Comparison of ENCODE assay signal across 35 cellular contexts in the genomic region with DNA sequence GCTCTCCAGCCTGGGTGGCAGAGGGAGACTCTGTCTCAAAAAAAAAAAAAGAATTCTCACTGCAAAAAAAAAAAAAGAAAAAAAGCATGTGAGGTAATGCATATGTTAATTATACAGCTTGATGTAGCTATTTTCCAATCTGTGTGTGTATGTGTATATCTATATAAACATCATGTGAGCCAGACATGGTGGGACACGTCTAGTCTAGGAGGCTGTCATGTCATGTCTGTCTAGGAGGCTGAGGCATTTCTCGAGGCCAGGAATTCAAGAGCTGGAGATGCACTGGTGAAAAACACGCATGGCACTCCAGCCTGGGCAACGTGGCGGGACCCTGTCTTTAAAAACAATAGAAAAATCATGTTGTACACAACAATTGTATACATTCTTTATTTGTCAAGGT. TPM values are rescaled to one million over a fixed set of nuclear protein-coding genes. Genes with fewer than 3 reads are reported as not detected.
DNase-seq lines count a peak whose midpoint lies in the region; ATAC-seq, FAIRE-seq and TF ChIP-seq lines count a peak whose summit lies in the region.
"Had no signal": no experiment of that assay in that cellular context is flagged by ENCODE, and none has a peak within 500 bp of the region (broad histone marks: within the 10 kb centered on the region; RNA-seq: fewer than 3 reads in every experiment).

No MANE protein-coding gene starts in this region.

- BruUV-seq in HepG2 (replicated peaks; lab: Mats Ljungman, UMichigan) = no TSS peak

- H4K20me1 ChIP-seq in HepG2 (ENCODE audit: insufficient read depth, low read length) = no peaks in the 10 kb centered on the region

- TF ChIP-seq POLR2A in HepG2 (IDR thresholded peaks at IDR 0.05; ENCODE audit: insufficient read depth in 1 of 2, low read depth in 2 of 2, low read length in 2 of 2) = no peak
- TF ChIP-seq POLR2A in right lobe of liver (IDR thresholded peaks at IDR 0.05) = no peak

- peak overlapping the region in 1 of 3 experiments; percentile 10 for H3K4me3 Mint-ChIP-seq in nephron
- no peak overlapping the region for H3K4me3 Mint-ChIP-seq in naive thymus-derived CD4-positive, alpha-beta T cell
- H3K4me3 Mint-ChIP-seq: activated CD4-positive, alpha-beta memory T cell treated with anti-CD3 and anti-CD28 coated beads for 36 hours; activated naive CD4-positive, alpha-beta T cell treated with anti-CD3 and anti-CD28 coated beads, Interleukin-2, amount 10 ng/mL, durations not matched to agents 7 days and 5 days; CD8-positive, alpha-beta T cell; dendritic cell treated with granulocyte-macrophage colony-stimulating factor and Interleukin-4, amounts not matched to agents 40 ng/mL and 50 ng/mL, for 4 days; IgD-negative memory B cell; naive B cell had no signal

- H3K9me3 ChIP-seq in HepG2 (ENCODE audit: low read length) (no peaks in the 10 kb centered on the region), right lobe of liver (no peaks in the 10 kb centered on the region)
- no peaks in the 10 kb centered on the region for H3K9me3 ChIP-seq in naive thymus-derived CD4-positive, alpha-beta T cell (ENCODE audit: control insufficient read depth in 2 of 3, low read length in 3 of 3)
- H3K9me3 ChIP-seq: pancreas, testis, uterus had no signal

- ATAC-seq in HepG2 (no peak), right lobe of liver (no peak), omental fat pad (ENCODE audit: low FRiP score) (no peak)
- no peak for ATAC-seq in naive thymus-derived CD4-positive, alpha-beta T cell
- ATAC-seq: activated CD4-positive, CD25-positive, alpha-beta regulatory T cell treated with anti-CD3 and anti-CD28 coated beads, Interleukin-2, amount 50 U/mL, for 24 hours; CD8-positive, alpha-beta T cell; left lobe of liver; pancreas had no signal

- peaks cover 72% of the 10 kb centered on the region for H3K4me1 ChIP-seq in HepG2 (ENCODE audit: insufficient read depth, low read length)
- H3K4me1 ChIP-seq in right lobe of liver = peaks cover 0 to 5% (median 0%) of the 10 kb centered on the region in 4 donors
- no peaks in the 10 kb centered on the region for H3K4me1 ChIP-seq in naive thymus-derived CD4-positive, alpha-beta T cell (ENCODE audit: control insufficient read depth in 2 of 2, insufficient read depth in 2 of 2, low read length in 2 of 2)
- H3K4me1 ChIP-seq: testis had no signal

- TF ChIP-seq EP300 in HepG2 (IDR thresholded peaks at IDR 0.05; ENCODE audit: low read depth in 2 of 2, low read length in 2 of 2) = no peak
- no peak for TF ChIP-seq EP300 in HepG2 (CRISPR knock-in tag; IDR thresholded peaks at IDR 0.05; ENCODE audit: borderline replicate concordance)

- peak overlapping the region; percentile 75 for H3K4me2 ChIP-seq in HepG2 (ENCODE audit: low read depth, low read length)

- no peak overlapping the region for H3K9ac ChIP-seq in HepG2 (ENCODE audit: insufficient read depth, low read depth, low read length)

- no peak for DNase-seq in HepG2 (ENCODE audit: low spot score)
- no peak for DNase-seq in right lobe of liver
- DNase-seq in bronchial epithelial cell (ENCODE audit: low read depth) = peak; percentile 61
- no peak for DNase-seq in NOMO-1 treated with dmso at 0.1 percent for 144 hours (lab: John Stamatoyannopoulos, UW; ENCODE audit: unreplicated experiment)
- DNase-seq in omental fat pad (ENCODE audit: low spot score) = no peak
- no peak for DNase-seq in activated CD4-positive, alpha-beta T cell treated with anti-CD3 and anti-CD28 coated beads, Interleukin-2, amount 50 U/mL, for 1 hour
- DNase-seq in naive thymus-derived CD4-positive, alpha-beta T cell = no peak
- DNase-seq: 8988T; activated CD4-positive, alpha-beta memory T cell treated with anti-CD3 and anti-CD28 coated beads for 36 hours; activated CD8-positive, alpha-beta memory T cell treated with anti-CD3 and anti-CD28 coated beads, Interleukin-2, amount 50 U/mL, for 48 hours; activated naive CD4-positive, alpha-beta T cell treated with anti-CD3 and anti-CD28 coated beads, Interleukin-2, amount 10 ng/mL, durations not matched to agents 7 days and 5 days; CD8-positive, alpha-beta T cell; DMS 273 treated with DMSO at 0.1 percent for 48 hours; GOT3; mesendoderm; naive B cell; NCI-H1092; NCI-H1930; NCI-H345; NCI-H82; pancreas; stimulated activated CD4-positive, alpha-beta T cell treated with anti-CD3 and anti-CD28 coated beads, Interleukin-15, amount 100 ng/mL, for 24 hours; stimulated activated naive CD4-positive, alpha-beta T cell treated with Interleukin-2 at 50 U/mL for 16 hours; testis; uterus had no signal

- no peak overlapping the region for H2AFZ ChIP-seq in HepG2 (ENCODE audit: low read length)

- H3K27me3 Mint-ChIP-seq in nephron (ENCODE audit: low read depth) = peaks cover 37% of the 10 kb centered on the region
- H3K27me3 Mint-ChIP-seq in naive thymus-derived CD4-positive, alpha-beta T cell = peaks cover 4 to 25% (median 13%) of the 10 kb centered on the region in 5 donors

- POLR2A ChIA-PET in HepG2 (lab: Yijun Ruan, JAX) = interaction anchor here (1.4 to 2.7 kb wide), 7 partner anchors 28 to 102 kb away, joined by 4 to 18 read pairs (median 5); a partner anchor contains a TSS
- POLR2A ChIA-PET in naive thymus-derived CD4-positive, alpha-beta T cell (lab: Charles Lee) = no interaction called here

- CTCF ChIA-PET in HepG2 (lab: Yijun Ruan, JAX; ENCODE audit: low intra/inter-chr PET ratio, low total read pairs) = no interaction called here
- CTCF ChIA-PET in naive thymus-derived CD4-positive, alpha-beta T cell (lab: Charles Lee) = no interaction called here

- H3K27ac Mint-ChIP-seq in nephron = peak overlapping the region in 2 of 3 experiments; percentile 21 to 69
- H3K27ac Mint-ChIP-seq in naive thymus-derived CD4-positive, alpha-beta T cell = peak overlapping the region in 1 of 9 donors; percentile 18
- H3K27ac Mint-ChIP-seq: activated CD4-positive, alpha-beta memory T cell treated with anti-CD3 and anti-CD28 coated beads for 36 hours; activated naive CD4-positive, alpha-beta T cell treated with anti-CD3 and anti-CD28 coated beads, Interleukin-2, amount 10 ng/mL, durations not matched to agents 7 days and 5 days; CD8-positive, alpha-beta T cell; dendritic cell treated with granulocyte-macrophage colony-stimulating factor and Interleukin-4, amounts not matched to agents 40 ng/mL and 50 ng/mL, for 4 days; IgD-negative memory B cell had no signal

- no peaks in the 10 kb centered on the region for H3K79me2 ChIP-seq in HepG2 (ENCODE audit: insufficient read depth, low read length)

- TF ChIP-seq RAD21 in HepG2 (CRISPR knock-in tag; IDR thresholded peaks at IDR 0.05) = no peak

- H3K4me3 ChIP-seq in HepG2 (replicated peaks in 1 of 3; ENCODE audit: insufficient read depth in 1 of 3, low read depth in 2 of 3, low read length in 3 of 3) (0 out of 6 replicates have a peak overlapping the region, but pooled peaks of 1 of the 3 experiments have one; percentile 32), right lobe of liver (no peak overlapping the region), bronchial epithelial cell (ENCODE audit: low read depth, low read length) (no peak overlapping the region)
- no peak overlapping the region for H3K4me3 ChIP-seq in naive thymus-derived CD4-positive, alpha-beta T cell (ENCODE audit: low read length)
- H3K4me3 ChIP-seq: cardiac muscle cell, pancreas, testis, uterus had no signal

- H3K27me3 ChIP-seq in HepG2 (ENCODE audit: control insufficient read depth in 1 of 2, insufficient read depth in 2 of 2, low read length in 2 of 2) = no peaks in the 10 kb centered on the region
- H3K27me3 ChIP-seq in right lobe of liver = peaks cover 0 to 6% of the 10 kb centered on the region in 2 donors
- no peaks in the 10 kb centered on the region for H3K27me3 ChIP-seq in bronchial epithelial cell (ENCODE audit: control insufficient read depth, insufficient read depth, low read length)
- no peaks in the 10 kb centered on the region for H3K27me3 ChIP-seq in naive thymus-derived CD4-positive, alpha-beta T cell (ENCODE audit: control insufficient read depth in 2 of 2, insufficient read depth in 2 of 2, low read length in 2 of 2)
- H3K27me3 ChIP-seq: cardiac muscle cell, testis, uterus had no signal

- H3K36me3 Mint-ChIP-seq in nephron (ENCODE audit: low read depth) = no peaks in the 10 kb centered on the region
- no peaks in the 10 kb centered on the region for H3K36me3 Mint-ChIP-seq in naive thymus-derived CD4-positive, alpha-beta T cell
- H3K36me3 Mint-ChIP-seq: activated CD4-positive, alpha-beta memory T cell treated with anti-CD3 and anti-CD28 coated beads for 36 hours; activated naive CD4-positive, alpha-beta T cell treated with anti-CD3 and anti-CD28 coated beads, Interleukin-2, amount 10 ng/mL, durations not matched to agents 7 days and 5 days; CD8-positive, alpha-beta T cell; IgD-negative memory B cell; naive B cell had no signal

- 31% methylated on average over 5 of the region's 5 CpGs for WGBS in HepG2 (ENCODE audit: low lambda C conversion rate)
- WGBS in right lobe of liver (ENCODE audit: insufficient coverage, low coverage, low lambda C conversion rate, missing lambda C conversion rate) = 69% methylated on average over 5 of the region's 5 CpGs

- TF ChIP-seq CTCF in HepG2 (CRISPR knock-in tag; IDR thresholded peaks at IDR 0.05) (no peak), right lobe of liver (IDR thresholded peaks at IDR 0.05) (no peak), bronchial epithelial cell (IDR thresholded peaks at IDR 0.05; ENCODE audit: insufficient read depth, low read length, severe bottlenecking) (no peak), nephron (IDR thresholded peaks at IDR 0.05; ENCODE audit: unreplicated experiment in 3 of 3) (no peak), omental fat pad (IDR thresholded peaks at IDR 0.05) (no peak)

- peaks cover 29% of the 10 kb centered on the region for H3K4me1 Mint-ChIP-seq in nephron
- H3K4me1 Mint-ChIP-seq in naive thymus-derived CD4-positive, alpha-beta T cell = peaks cover 0 to 2% (median 0%) of the 10 kb centered on the region in 7 donors
- H3K4me1 Mint-ChIP-seq: activated naive CD4-positive, alpha-beta T cell treated with anti-CD3 and anti-CD28 coated beads, Interleukin-2, amount 10 ng/mL, durations not matched to agents 7 days and 5 days had no signal

- FAIRE-seq in HepG2 (lab: Jason Lieb, UNC) = no peak
- no peak for FAIRE-seq in bronchial epithelial cell (lab: Jason Lieb, UNC)
- FAIRE-seq: pancreas, TTC549 had no signal

- intact Hi-C loops in HepG2 (cut with micrococcal nuclease; ENCODE audit: unreplicated experiment) = loop anchor here (2.0 to 10.0 kb wide), 2 partner anchors 29 to 53 kb away; a partner anchor contains a TSS
- intact Hi-C loops in right lobe of liver (cut with DNase I) = no loop called here
- intact Hi-C loops in naive thymus-derived CD4-positive, alpha-beta T cell (cut with micrococcal nuclease) = no loop called here

- in situ Hi-C loops in HepG2 (cut with HindIII; ENCODE audit: extremely low pct_ligation_motif_present, low pct_unique_long_range_greater_than_20kb) = no loop called here

- H3K27ac ChIP-seq in HepG2 (ENCODE audit: extremely low read length, insufficient read depth, low read length) (no peak overlapping the region), right lobe of liver (no peak overlapping the region)
- no peak overlapping the region for H3K27ac ChIP-seq in naive thymus-derived CD4-positive, alpha-beta T cell (ENCODE audit: low read depth, low read length)
- H3K27ac ChIP-seq: cardiac muscle cell, pancreas, RWPE1, testis, uterus had no signal

- H3K36me3 ChIP-seq in HepG2 (replicated peaks in 1 of 2; ENCODE audit: control insufficient read depth in 1 of 2, insufficient read depth in 2 of 2, low read length in 2 of 2) (no peaks in the 10 kb centered on the region), right lobe of liver (no peaks in the 10 kb centered on the region), bronchial epithelial cell (ENCODE audit: control insufficient read depth, insufficient read depth, low read length) (no peaks in the 10 kb centered on the region)
- H3K36me3 ChIP-seq in naive thymus-derived CD4-positive, alpha-beta T cell (ENCODE audit: control insufficient read depth in 2 of 3, insufficient read depth in 3 of 3, low read length in 3 of 3) = no peaks in the 10 kb centered on the region
- H3K36me3 ChIP-seq: cardiac muscle cell, pancreas, uterus had no signal

- no peaks in the 10 kb centered on the region for H3K9me3 Mint-ChIP-seq in nephron
- no peaks in the 10 kb centered on the region for H3K9me3 Mint-ChIP-seq in naive thymus-derived CD4-positive, alpha-beta T cell
- H3K9me3 Mint-ChIP-seq: activated CD4-positive, alpha-beta memory T cell treated with anti-CD3 and anti-CD28 coated beads for 36 hours; activated naive CD4-positive, alpha-beta T cell treated with anti-CD3 and anti-CD28 coated beads, Interleukin-2, amount 10 ng/mL, durations not matched to agents 7 days and 5 days; CD8-positive, alpha-beta T cell; dendritic cell treated with granulocyte-macrophage colony-stimulating factor and Interleukin-4, amounts not matched to agents 40 ng/mL and 50 ng/mL, for 4 days; IgD-negative memory B cell had no signal

RNA-seq across cellular contexts. Expression of a gene that starts 6.9 kb away (rescaled TPM):
- total RNA-seq in HepG2 (2016; rRNA removed; fragmentation: Illumina TruSeq; extraction: Trizol) (0.46 and 0.66 TPM in 2 replicates), right lobe of liver (under 1 TPM in 2 of 6 experiments, not detected in 4; 0.33 to 0.56 TPM), bronchial epithelial cell (not detected in 2 replicates), omental fat pad (1 to 10 TPM in 1 of 4 donors, under 1 TPM in 2, not detected in 1; 0.36 to 1.5 (median 0.79) TPM)
- not detected in 2 replicates for total RNA-seq in HepG2 (2016; cell fraction: cytosol; rRNA removed; fragmentation: Illumina TruSeq; extraction: Trizol; ENCODE audit: low read depth)
- total RNA-seq in HepG2 (2016; cell fraction: insoluble cytoplasmic fraction; rRNA removed; fragmentation: Illumina TruSeq; extraction: Trizol) = 0.24 and 0.35 TPM in 2 replicates
- 0.19 and 0.24 TPM in 2 replicates for total RNA-seq in HepG2 (2016; cell fraction: membrane; rRNA removed; fragmentation: Illumina TruSeq; extraction: Trizol)
- total RNA-seq in HepG2 (2016; cell fraction: nucleus; rRNA removed; fragmentation: Illumina TruSeq; extraction: Trizol) = 0.38 and 0.62 TPM in 2 replicates
- 0.77 and 1.5 TPM in 2 replicates for polyA plus RNA-seq in HepG2 (2011; rRNA removed)
- 1.0 and 1.4 TPM in 2 replicates for polyA plus RNA-seq in HepG2 (2011; cell fraction: cytosol; rRNA removed)
- 2.0 and 3.1 TPM in 2 replicates for polyA plus RNA-seq in HepG2 (2011; cell fraction: nucleus; rRNA removed)
- 0.91 and 2.0 TPM in 2 replicates for polyA plus RNA-seq in HepG2 (2012)
- not detected in 2 replicates for polyA plus RNA-seq in HepG2 (2016; cell fraction: cytosol; fragmentation: Illumina TruSeq; extraction: Trizol; ENCODE audit: low read depth)
- 0.19 TPM in 1 of 2 replicates, not detected in the other for polyA plus RNA-seq in HepG2 (2016; cell fraction: insoluble cytoplasmic fraction; fragmentation: Illumina TruSeq; extraction: Trizol; ENCODE audit: low read depth)
- 0.13 TPM in 1 of 2 replicates, not detected in the other for polyA plus RNA-seq in HepG2 (2016; cell fraction: membrane; fragmentation: Illumina TruSeq; extraction: Trizol; ENCODE audit: low read depth)
- 0.81 and 0.96 TPM in 2 replicates for polyA plus RNA-seq in HepG2 (2016; cell fraction: nucleus; fragmentation: Illumina TruSeq; extraction: Trizol; ENCODE audit: insufficient read depth, low read depth)
- polyA minus RNA-seq in HepG2 (2011; rRNA and poly(A)+ RNA removed; ENCODE audit: low replicate concordance) = 1.2 TPM in 1 of 2 replicates, not detected in the other
- polyA minus RNA-seq in HepG2 (2011; cell fraction: cytosol; rRNA and poly(A)+ RNA removed) = 0.53 TPM in 1 of 2 replicates, not detected in the other
- polyA minus RNA-seq in HepG2 (2011; cell fraction: nucleus; rRNA and poly(A)+ RNA removed) = 0.37 and 0.52 TPM in 2 replicates
- total RNA-seq in naive thymus-derived CD4-positive, alpha-beta T cell = not detected
- polyA plus RNA-seq in naive thymus-derived CD4-positive, alpha-beta T cell = not detected
- total RNA-seq: activated CD4-positive, alpha-beta memory T cell treated with anti-CD3 and anti-CD28 coated beads for 36 hours; CD8-positive, alpha-beta T cell; left lobe of liver; T-helper 1 cell treated with Interleukin-12 subunit alpha and Interleukin-12 subunit beta and Interleukin-4 antibody, amounts not matched to agents 30 ng/mL and 1 ng/mL, for 36 hours had no signal
- polyA plus RNA-seq: cardiac muscle cell, IgD-negative memory B cell had no signal

RNA-seq across cellular contexts. Expression of a gene that starts 15.3 kb away (rescaled TPM):
- total RNA-seq in HepG2 (2016; rRNA removed; fragmentation: Illumina TruSeq; extraction: Trizol) (0.24 and 0.45 TPM in 2 replicates), right lobe of liver (not detected), bronchial epithelial cell (not detected in 2 replicates), omental fat pad (under 1 TPM in 1 of 4 donors, not detected in 3; 0.56 TPM)
- total RNA-seq in HepG2 (2016; cell fraction: cytosol; rRNA removed; fragmentation: Illumina TruSeq; extraction: Trizol; ENCODE audit: low read depth) = not detected in 2 replicates
- not detected in 2 replicates for total RNA-seq in HepG2 (2016; cell fraction: insoluble cytoplasmic fraction; rRNA removed; fragmentation: Illumina TruSeq; extraction: Trizol)
- 0.22 and 0.28 TPM in 2 replicates for total RNA-seq in HepG2 (2016; cell fraction: membrane; rRNA removed; fragmentation: Illumina TruSeq; extraction: Trizol)
- total RNA-seq in HepG2 (2016; cell fraction: nucleus; rRNA removed; fragmentation: Illumina TruSeq; extraction: Trizol) = not detected in 2 replicates
- 0.14 TPM in 1 of 2 replicates, not detected in the other for polyA plus RNA-seq in HepG2 (2011; rRNA removed)
- 0.13 and 0.16 TPM in 2 replicates for polyA plus RNA-seq in HepG2 (2011; cell fraction: cytosol; rRNA removed)
- polyA plus RNA-seq in HepG2 (2011; cell fraction: nucleus; rRNA removed) = 1.0 and 1.3 TPM in 2 replicates
- polyA plus RNA-seq in HepG2 (2012) = 0.25 and 0.45 TPM in 2 replicates
- polyA plus RNA-seq in HepG2 (2016; cell fraction: cytosol; fragmentation: Illumina TruSeq; extraction: Trizol; ENCODE audit: low read depth) = not detected in 2 replicates
- polyA plus RNA-seq in HepG2 (2016; cell fraction: insoluble cytoplasmic fraction; fragmentation: Illumina TruSeq; extraction: Trizol; ENCODE audit: low read depth) = 0.22 and 0.32 TPM in 2 replicates
- not detected in 2 replicates for polyA plus RNA-seq in HepG2 (2016; cell fraction: membrane; fragmentation: Illumina TruSeq; extraction: Trizol; ENCODE audit: low read depth)
- not detected in 2 replicates for polyA plus RNA-seq in HepG2 (2016; cell fraction: nucleus; fragmentation: Illumina TruSeq; extraction: Trizol; ENCODE audit: insufficient read depth, low read depth)
- polyA minus RNA-seq in HepG2 (2011; rRNA and poly(A)+ RNA removed; ENCODE audit: low replicate concordance) = 0.54 TPM in 1 of 2 replicates, not detected in the other
- polyA minus RNA-seq in HepG2 (2011; cell fraction: cytosol; rRNA and poly(A)+ RNA removed) = 0.59 and 0.79 TPM in 2 replicates
- not detected in 2 replicates for polyA minus RNA-seq in HepG2 (2011; cell fraction: nucleus; rRNA and poly(A)+ RNA removed)
- total RNA-seq in naive thymus-derived CD4-positive, alpha-beta T cell = not detected
- polyA plus RNA-seq in naive thymus-derived CD4-positive, alpha-beta T cell = not detected
- total RNA-seq: activated CD4-positive, alpha-beta memory T cell treated with anti-CD3 and anti-CD28 coated beads for 36 hours; CD8-positive, alpha-beta T cell; left lobe of liver; sciatic nerve; T-helper 1 cell treated with Interleukin-12 subunit alpha and Interleukin-12 subunit beta and Interleukin-4 antibody, amounts not matched to agents 30 ng/mL and 1 ng/mL, for 36 hours; uterus had no signal
- polyA plus RNA-seq: IgD-negative memory B cell had no signal

RNA-seq across cellular contexts. Expression of a gene that starts 28.4 kb away (rescaled TPM):
- total RNA-seq in HepG2 (2016; rRNA removed; fragmentation: Illumina TruSeq; extraction: Trizol) (1.7 and 2.9 TPM in 2 replicates), right lobe of liver (1 to 10 TPM; 1.9 to 4.6 (median 3.6) TPM), bronchial epithelial cell (1.8 and 2.2 TPM in 2 replicates), omental fat pad (1 to 10 TPM; 1.3 to 4.0 (median 2.3) TPM)
- total RNA-seq in HepG2 (2016; cell fraction: cytosol; rRNA removed; fragmentation: Illumina TruSeq; extraction: Trizol; ENCODE audit: low read depth) = 1.3 and 1.6 TPM in 2 replicates
- 1.8 and 2.9 TPM in 2 replicates for total RNA-seq in HepG2 (2016; cell fraction: insoluble cytoplasmic fraction; rRNA removed; fragmentation: Illumina TruSeq; extraction: Trizol)
- total RNA-seq in HepG2 (2016; cell fraction: membrane; rRNA removed; fragmentation: Illumina TruSeq; extraction: Trizol) = 2.9 and 3.5 TPM in 2 replicates
- total RNA-seq in HepG2 (2016; cell fraction: nucleus; rRNA removed; fragmentation: Illumina TruSeq; extraction: Trizol) = 1.2 and 1.9 TPM in 2 replicates
- 2.1 and 2.2 TPM in 2 replicates for polyA plus RNA-seq in HepG2 (2011; rRNA removed)
- 1.3 and 2.9 TPM in 2 replicates for polyA plus RNA-seq in HepG2 (2011; cell fraction: cytosol; rRNA removed)
- polyA plus RNA-seq in HepG2 (2011; cell fraction: nucleus; rRNA removed) = 9.0 and 12.3 TPM in 2 replicates
- 3.6 and 5.7 TPM in 2 replicates for polyA plus RNA-seq in HepG2 (2012)
- polyA plus RNA-seq in HepG2 (2016; cell fraction: cytosol; fragmentation: Illumina TruSeq; extraction: Trizol; ENCODE audit: low read depth) = 1.6 and 2.1 TPM in 2 replicates
- 2.8 and 3.3 TPM in 2 replicates for polyA plus RNA-seq in HepG2 (2016; cell fraction: insoluble cytoplasmic fraction; fragmentation: Illumina TruSeq; extraction: Trizol; ENCODE audit: low read depth)
- 2.7 TPM in 2 replicates for polyA plus RNA-seq in HepG2 (2016; cell fraction: membrane; fragmentation: Illumina TruSeq; extraction: Trizol; ENCODE audit: low read depth)
- polyA plus RNA-seq in HepG2 (2016; cell fraction: nucleus; fragmentation: Illumina TruSeq; extraction: Trizol; ENCODE audit: insufficient read depth, low read depth) = 8.4 and 9.1 TPM in 2 replicates
- polyA minus RNA-seq in HepG2 (2011; rRNA and poly(A)+ RNA removed; ENCODE audit: low replicate concordance) = 5.6 and 7.6 TPM in 2 replicates
- polyA minus RNA-seq in HepG2 (2011; cell fraction: cytosol; rRNA and poly(A)+ RNA removed) = 3.6 and 4.7 TPM in 2 replicates
- 3.0 and 3.3 TPM in 2 replicates for polyA minus RNA-seq in HepG2 (2011; cell fraction: nucleus; rRNA and poly(A)+ RNA removed)
- 10 to 100 TPM in 1 of 5 experiments, 1 to 10 TPM in 4; 6.1 to 11.0 (median 7.8) TPM for total RNA-seq in naive thymus-derived CD4-positive, alpha-beta T cell
- polyA plus RNA-seq in naive thymus-derived CD4-positive, alpha-beta T cell = 1 to 10 TPM in 1 of 2 donors, under 1 TPM in 1; 0.50 to 2.2 TPM

RNA-seq across cellular contexts. Expression of a gene that starts 47.1 kb away (rescaled TPM):
- total RNA-seq in HepG2 (2016; rRNA removed; fragmentation: Illumina TruSeq; extraction: Trizol) (3.4 and 5.9 TPM in 2 replicates), right lobe of liver (10 to 100 TPM in 1 of 6 experiments, 1 to 10 TPM in 5; 3.0 to 13.1 (median 5.1) TPM), bronchial epithelial cell (2.1 and 3.5 TPM in 2 replicates), omental fat pad (1 to 10 TPM; 4.2 to 7.1 (median 5.0) TPM)
- 0.97 and 1.0 TPM in 2 replicates for total RNA-seq in HepG2 (2016; cell fraction: cytosol; rRNA removed; fragmentation: Illumina TruSeq; extraction: Trizol; ENCODE audit: low read depth)
- total RNA-seq in HepG2 (2016; cell fraction: insoluble cytoplasmic fraction; rRNA removed; fragmentation: Illumina TruSeq; extraction: Trizol) = 3.3 and 4.8 TPM in 2 replicates
- total RNA-seq in HepG2 (2016; cell fraction: membrane; rRNA removed; fragmentation: Illumina TruSeq; extraction: Trizol) = 3.8 and 4.3 TPM in 2 replicates
- 4.3 and 5.0 TPM in 2 replicates for total RNA-seq in HepG2 (2016; cell fraction: nucleus; rRNA removed; fragmentation: Illumina TruSeq; extraction: Trizol)
- polyA plus RNA-seq in HepG2 (2011; rRNA removed) = 3.6 and 4.1 TPM in 2 replicates
- polyA plus RNA-seq in HepG2 (2011; cell fraction: cytosol; rRNA removed) = 2.4 and 3.2 TPM in 2 replicates
- polyA plus RNA-seq in HepG2 (2011; cell fraction: nucleus; rRNA removed) = 9.6 and 12.9 TPM in 2 replicates
- polyA plus RNA-seq in HepG2 (2012) = 6.5 and 7.8 TPM in 2 replicates
- 1.7 and 2.0 TPM in 2 replicates for polyA plus RNA-seq in HepG2 (2016; cell fraction: cytosol; fragmentation: Illumina TruSeq; extraction: Trizol; ENCODE audit: low read depth)
- 7.2 and 8.9 TPM in 2 replicates for polyA plus RNA-seq in HepG2 (2016; cell fraction: insoluble cytoplasmic fraction; fragmentation: Illumina TruSeq; extraction: Trizol; ENCODE audit: low read depth)
- 5.5 and 6.4 TPM in 2 replicates for polyA plus RNA-seq in HepG2 (2016; cell fraction: membrane; fragmentation: Illumina TruSeq; extraction: Trizol; ENCODE audit: low read depth)
- polyA plus RNA-seq in HepG2 (2016; cell fraction: nucleus; fragmentation: Illumina TruSeq; extraction: Trizol; ENCODE audit: insufficient read depth, low read depth) = 14.5 and 17.0 TPM in 2 replicates
- 7.4 and 7.8 TPM in 2 replicates for polyA minus RNA-seq in HepG2 (2011; rRNA and poly(A)+ RNA removed; ENCODE audit: low replicate concordance)
- 4.2 and 4.4 TPM in 2 replicates for polyA minus RNA-seq in HepG2 (2011; cell fraction: cytosol; rRNA and poly(A)+ RNA removed)
- 4.4 and 6.8 TPM in 2 replicates for polyA minus RNA-seq in HepG2 (2011; cell fraction: nucleus; rRNA and poly(A)+ RNA removed)
- total RNA-seq in naive thymus-derived CD4-positive, alpha-beta T cell = 10 to 100 TPM in 4 of 5 experiments, 1 to 10 TPM in 1; 9.4 to 32.0 (median 16.1) TPM
- polyA plus RNA-seq in naive thymus-derived CD4-positive, alpha-beta T cell = 1 to 10 TPM; 3.3 to 6.5 TPM

RNA-seq across cellular contexts. Expression of a gene that starts 47.9 kb away (rescaled TPM):
- total RNA-seq in HepG2 (2016; rRNA removed; fragmentation: Illumina TruSeq; extraction: Trizol) (1.6 and 4.6 TPM in 2 replicates), right lobe of liver (10 to 100 TPM in 4 of 6 experiments, 1 to 10 TPM in 2; 8.2 to 21.0 (median 11.3) TPM), bronchial epithelial cell (18.4 and 19.6 TPM in 2 replicates), omental fat pad (10 to 100 TPM; 15.6 to 27.5 (median 17.4) TPM)
- 6.2 and 7.2 TPM in 2 replicates for total RNA-seq in HepG2 (2016; cell fraction: cytosol; rRNA removed; fragmentation: Illumina TruSeq; extraction: Trizol; ENCODE audit: low read depth)
- 2.8 and 4.6 TPM in 2 replicates for total RNA-seq in HepG2 (2016; cell fraction: insoluble cytoplasmic fraction; rRNA removed; fragmentation: Illumina TruSeq; extraction: Trizol)
- total RNA-seq in HepG2 (2016; cell fraction: membrane; rRNA removed; fragmentation: Illumina TruSeq; extraction: Trizol) = 7.6 and 10.2 TPM in 2 replicates
- 2.7 TPM in 2 replicates for total RNA-seq in HepG2 (2016; cell fraction: nucleus; rRNA removed; fragmentation: Illumina TruSeq; extraction: Trizol)
- polyA plus RNA-seq in HepG2 (2011; rRNA removed) = 3.2 and 5.0 TPM in 2 replicates
- polyA plus RNA-seq in HepG2 (2011; cell fraction: cytosol; rRNA removed) = 3.9 and 7.0 TPM in 2 replicates
- 8.3 and 9.7 TPM in 2 replicates for polyA plus RNA-seq in HepG2 (2011; cell fraction: nucleus; rRNA removed)
- 2.9 and 4.1 TPM in 2 replicates for polyA plus RNA-seq in HepG2 (2012)
- polyA plus RNA-seq in HepG2 (2016; cell fraction: cytosol; fragmentation: Illumina TruSeq; extraction: Trizol; ENCODE audit: low read depth) = 8.5 and 8.9 TPM in 2 replicates
- 3.6 and 4.5 TPM in 2 replicates for polyA plus RNA-seq in HepG2 (2016; cell fraction: insoluble cytoplasmic fraction; fragmentation: Illumina TruSeq; extraction: Trizol; ENCODE audit: low read depth)
- polyA plus RNA-seq in HepG2 (2016; cell fraction: membrane; fragmentation: Illumina TruSeq; extraction: Trizol; ENCODE audit: low read depth) = 9.0 and 9.5 TPM in 2 replicates
- 4.9 and 5.2 TPM in 2 replicates for polyA plus RNA-seq in HepG2 (2016; cell fraction: nucleus; fragmentation: Illumina TruSeq; extraction: Trizol; ENCODE audit: insufficient read depth, low read depth)
- polyA minus RNA-seq in HepG2 (2011; rRNA and poly(A)+ RNA removed; ENCODE audit: low replicate concordance) = 3.5 and 3.9 TPM in 2 replicates
- polyA minus RNA-seq in HepG2 (2011; cell fraction: cytosol; rRNA and poly(A)+ RNA removed) = 2.5 and 3.1 TPM in 2 replicates
- 2.7 and 3.3 TPM in 2 replicates for polyA minus RNA-seq in HepG2 (2011; cell fraction: nucleus; rRNA and poly(A)+ RNA removed)
- total RNA-seq in naive thymus-derived CD4-positive, alpha-beta T cell = 10 to 100 TPM; 13.3 to 32.1 (median 24.7) TPM
- polyA plus RNA-seq in naive thymus-derived CD4-positive, alpha-beta T cell = 10 to 100 TPM; 41.2 to 50.5 TPM
